In the genomic region with DNA sequence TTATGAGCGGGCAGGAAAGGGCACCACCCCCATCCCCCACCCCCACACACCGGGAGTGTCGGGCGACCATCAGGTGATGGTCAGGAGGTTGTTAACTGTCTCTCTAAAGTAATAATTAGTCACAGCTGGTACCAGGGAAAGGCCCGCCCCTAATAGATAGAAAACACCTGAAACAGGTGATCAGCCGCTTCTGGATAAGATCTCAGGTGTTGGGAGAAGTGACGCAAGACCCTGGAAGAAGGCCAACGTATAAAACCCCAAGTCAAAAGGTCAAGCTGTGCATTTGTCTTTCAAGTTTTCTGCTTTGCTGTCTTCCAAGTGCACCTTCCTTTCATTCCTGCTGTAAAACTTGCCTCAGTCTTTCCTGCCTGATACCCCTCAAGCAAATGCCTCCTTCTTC, we compare ENCODE assay signal across 13 cellular contexts. TPM values are rescaled to one million over a fixed set of nuclear protein-coding genes. Genes with fewer than 3 reads are reported as not detected.
"Had no signal": no experiment of that assay in that cellular context is flagged by ENCODE, and none has a peak within 500 bp of the region (broad histone marks: within the 10 kb centered on the region; RNA-seq: fewer than 3 reads in every experiment).

No MANE protein-coding gene starts in this region.

- H3K4me1 ChIP-seq: esophagus squamous epithelium, heart right ventricle, sigmoid colon, testis, upper lobe of left lung had no signal

- DNase-seq: activated CD4-positive, alpha-beta T cell treated with anti-CD3 and anti-CD28 coated beads, Interleukin-2, amount 50 U/mL, for 4 hours; dermis blood vessel endothelial cell; effector memory CD8-positive, alpha-beta T cell; esophagus squamous epithelium; heart right ventricle; left lung; sigmoid colon; spleen; stimulated activated CD4-positive, alpha-beta T cell treated with anti-CD3 and anti-CD28 coated beads, Interleukin-4, amount 100 ng/mL, for 4 hours; testis; upper lobe of left lung had no signal

- H3K9me3 ChIP-seq: esophagus squamous epithelium, heart right ventricle, left lung, sigmoid colon, spleen, testis, upper lobe of left lung had no signal

- H3K27ac ChIP-seq: cardiac muscle cell, esophagus squamous epithelium, heart right ventricle, left lung, sigmoid colon, spleen, testis, upper lobe of left lung had no signal

- H3K4me3 ChIP-seq: cardiac muscle cell, left lung, sigmoid colon, testis had no signal

- H3K27me3 ChIP-seq: cardiac muscle cell, esophagus squamous epithelium, heart right ventricle, left lung, sigmoid colon, spleen, testis, upper lobe of left lung had no signal

- ATAC-seq: effector memory CD8-positive, alpha-beta T cell; heart right ventricle; left lung; stimulated activated memory B cell treated with anti-CD40 and anti-IgM and Interleukin-4, amounts not matched to agents 10 μg/mL and 1 μg/mL and 100 μg/mL, for 72 hours had no signal

- H3K36me3 ChIP-seq: cardiac muscle cell, esophagus squamous epithelium, heart right ventricle, left lung, sigmoid colon, spleen, upper lobe of left lung had no signal

RNA-seq across cellular contexts. Expression of gene LINC00305, which starts 59.6 kb away (rescaled TPM):
- polyA plus RNA-seq: heart right ventricle, sigmoid colon, spleen had no signal
